In genomic region chr11:133918606-133919260, GRCh38 we compare ENCODE assay signal across 13 cellular contexts. TPM values are rescaled to one million over a fixed set of nuclear protein-coding genes. Genes with fewer than 3 reads are reported as not detected.
DNase-seq lines count a peak whose midpoint lies in the region; ATAC-seq and TF ChIP-seq lines count a peak whose summit lies in the region.
"Had no signal": no experiment of that assay in that cellular context is flagged by ENCODE, and none has a peak within 500 bp of the region (broad histone marks: within the 10 kb centered on the region; RNA-seq: fewer than 3 reads in every experiment).

No MANE protein-coding gene starts in this region.

- ATAC-seq in T-cell (replicated peaks in 1 of 4) (peak; percentile 37 to 57 (median 44)), foreskin keratinocyte (peak; percentile 12), HG02970 (IDR thresholded peaks at IDR 0.05; ENCODE audit: low FRiP score, unreplicated experiment) (no peak), GM21390 (IDR thresholded peaks at IDR 0.05; ENCODE audit: unreplicated experiment) (no peak)

- no peak overlapping the region for H3K27ac Mint-ChIP-seq in activated T-cell treated with anti-CD3 and anti-CD28 coated beads, Interleukin-2, amount 50 U/mL, for 24 hours
- H3K27ac Mint-ChIP-seq in T-cell (no peak overlapping the region), nephron progenitor cell (no peak overlapping the region)
- H3K27ac Mint-ChIP-seq: dendritic cell treated with granulocyte-macrophage colony-stimulating factor and Interleukin-4, amounts not matched to agents 40 ng/mL and 50 ng/mL, for 4 days had no signal

- POLR2A ChIA-PET in T-cell (lab: Charles Lee) = no interaction called here

- H3K4me1 Mint-ChIP-seq in activated T-cell treated with anti-CD3 and anti-CD28 coated beads, Interleukin-2, amount 50 U/mL, for 24 hours (ENCODE audit: low read depth) = peaks cover 3% of the 10 kb centered on the region
- H3K4me1 Mint-ChIP-seq in T-cell (peaks cover 4 to 5% (median 5%) of the 10 kb centered on the region in 3 donors), nephron progenitor cell (peaks cover 22% of the 10 kb centered on the region)

- H3K36me3 Mint-ChIP-seq in activated T-cell treated with anti-CD3 and anti-CD28 coated beads, Interleukin-2, amount 50 U/mL, for 24 hours (ENCODE audit: low read depth) = peaks cover 75% of the 10 kb centered on the region
- peaks cover 31% of the 10 kb centered on the region for H3K36me3 Mint-ChIP-seq in T-cell
- H3K36me3 Mint-ChIP-seq in nephron progenitor cell (ENCODE audit: low read depth) = peaks cover 31% of the 10 kb centered on the region

- peak overlapping the region; percentile 33 for H3K4me3 Mint-ChIP-seq in activated T-cell treated with anti-CD3 and anti-CD28 coated beads, Interleukin-2, amount 50 U/mL, for 24 hours
- H3K4me3 Mint-ChIP-seq in T-cell (peak overlapping the region; percentile 57 to 79 (median 66)), nephron progenitor cell (peak overlapping the region; percentile 74)
- H3K4me3 Mint-ChIP-seq: dendritic cell treated with granulocyte-macrophage colony-stimulating factor and Interleukin-4, amounts not matched to agents 40 ng/mL and 50 ng/mL, for 4 days had no signal

- TF ChIP-seq CTCF in foreskin keratinocyte (conservative IDR thresholded peaks at IDR 0.05) = no peak
- TF ChIP-seq CTCF in nephron progenitor cell (IDR thresholded peaks at IDR 0.05) = no peak

- CTCF ChIA-PET in T-cell (lab: Charles Lee) = interaction anchor here (0.6 kb wide), 2 partner anchors 132 to 441 kb away, joined by 3 to 4 read pairs; no protein-coding TSS in a partner anchor

- peaks cover 11% of the 10 kb centered on the region for H3K27me3 ChIP-seq in foreskin keratinocyte

- H3K27ac ChIP-seq in foreskin keratinocyte = no peak overlapping the region

- H3K4me1 ChIP-seq in foreskin keratinocyte = no peaks in the 10 kb centered on the region

- no peak for DNase-seq in activated T-cell treated with anti-CD3 and anti-CD28 coated beads, Interleukin-2, amount 50 U/mL, for 24 hours
- DNase-seq in activated T-cell treated with anti-CD3 and anti-CD28 coated beads, Interleukin-2, amount 50 U/mL, for 48 hours = no peak
- no peak for DNase-seq in T-cell
- DNase-seq in foreskin keratinocyte = no peak
- DNase-seq in nephron progenitor cell = no peak
- DNase-seq in central memory CD4-positive, alpha-beta T cell = no peak
- DNase-seq: amniotic stem cell, mammary epithelial cell, NCI-H1092 treated with DMSO at 0.1 percent for 48 hours, SIG-M5 had no signal

- no peaks in the 10 kb centered on the region for H3K27me3 Mint-ChIP-seq in activated T-cell treated with anti-CD3 and anti-CD28 coated beads, Interleukin-2, amount 50 U/mL, for 24 hours
- H3K27me3 Mint-ChIP-seq in T-cell (no peaks in the 10 kb centered on the region), nephron progenitor cell (ENCODE audit: low read depth, poor library complexity) (peaks cover 25% of the 10 kb centered on the region)

- no peaks in the 10 kb centered on the region for H3K9me3 Mint-ChIP-seq in activated T-cell treated with anti-CD3 and anti-CD28 coated beads, Interleukin-2, amount 50 U/mL, for 24 hours
- H3K9me3 Mint-ChIP-seq in T-cell (no peaks in the 10 kb centered on the region), nephron progenitor cell (no peaks in the 10 kb centered on the region)
- H3K9me3 Mint-ChIP-seq: dendritic cell treated with granulocyte-macrophage colony-stimulating factor and Interleukin-4, amounts not matched to agents 40 ng/mL and 50 ng/mL, for 4 days had no signal

RNA-seq across cellular contexts. Expression of gene IGSF9B, which starts 38.0 kb away (rescaled TPM):
- total RNA-seq in T-cell = 100 to 1,000 TPM in 1 of 5 donors, 10 to 100 TPM in 4; 23.5 to 101 (median 63.1) TPM
- 0.35 and 1.6 TPM in 2 replicates for total RNA-seq in foreskin keratinocyte
- 0.29 and 0.73 TPM in 2 replicates for polyA plus RNA-seq in foreskin keratinocyte

Comparison
In these comparisons a context has a peak if more than half of its experiments do, and no peak if none do; other contexts are left out.
1. ATAC-seq: peak in T-cell (4 of 4) and foreskin keratinocyte (single experiment); none in HG02970 (single experiment) and GM21390 (single experiment).
2. Peak in every context shown above with its lines, with median percentiles within 50 percentile points of each other: H3K4me3 Mint-ChIP-seq.